1 cellular context compared by ENCODE assay signal in the genomic region with DNA sequence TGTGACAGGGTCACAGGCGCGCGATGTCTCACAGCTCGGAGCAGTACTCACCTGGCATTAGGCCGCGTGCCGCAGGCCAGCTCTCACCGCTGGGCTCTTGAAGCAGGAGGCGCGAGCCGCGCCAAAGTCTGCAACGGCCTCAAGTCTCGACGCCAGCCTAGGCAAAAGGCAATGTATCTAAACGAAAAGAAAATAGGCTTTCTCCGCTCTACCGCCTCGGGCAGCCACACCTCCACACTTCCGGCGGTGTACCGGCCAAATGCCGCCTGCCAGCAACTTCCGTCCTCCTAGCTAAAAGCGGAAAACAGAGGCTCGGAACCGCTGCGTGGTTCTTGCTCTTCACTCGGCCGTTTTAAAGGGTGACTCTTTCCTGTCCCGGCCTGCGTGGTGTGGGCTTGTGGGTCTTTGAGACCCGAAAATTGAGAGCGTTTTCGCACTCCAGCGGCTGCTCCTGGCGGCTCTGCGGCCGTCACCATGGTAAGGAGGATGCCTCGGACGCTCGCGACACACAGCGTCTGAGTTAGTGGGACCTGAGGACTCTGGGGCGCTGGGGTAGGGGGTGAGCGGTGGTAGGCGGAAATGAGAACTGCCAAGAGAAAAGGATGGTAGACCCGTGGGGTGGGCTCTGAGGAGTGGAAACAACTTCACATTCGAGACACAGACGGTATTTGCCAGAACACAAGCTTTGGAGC.
A peak's percentile ranks its signal among the peaks of the same experiment; 100 is the strongest.
TF ChIP-seq lines count a peak whose summit lies in the region.

A gene with protein sequence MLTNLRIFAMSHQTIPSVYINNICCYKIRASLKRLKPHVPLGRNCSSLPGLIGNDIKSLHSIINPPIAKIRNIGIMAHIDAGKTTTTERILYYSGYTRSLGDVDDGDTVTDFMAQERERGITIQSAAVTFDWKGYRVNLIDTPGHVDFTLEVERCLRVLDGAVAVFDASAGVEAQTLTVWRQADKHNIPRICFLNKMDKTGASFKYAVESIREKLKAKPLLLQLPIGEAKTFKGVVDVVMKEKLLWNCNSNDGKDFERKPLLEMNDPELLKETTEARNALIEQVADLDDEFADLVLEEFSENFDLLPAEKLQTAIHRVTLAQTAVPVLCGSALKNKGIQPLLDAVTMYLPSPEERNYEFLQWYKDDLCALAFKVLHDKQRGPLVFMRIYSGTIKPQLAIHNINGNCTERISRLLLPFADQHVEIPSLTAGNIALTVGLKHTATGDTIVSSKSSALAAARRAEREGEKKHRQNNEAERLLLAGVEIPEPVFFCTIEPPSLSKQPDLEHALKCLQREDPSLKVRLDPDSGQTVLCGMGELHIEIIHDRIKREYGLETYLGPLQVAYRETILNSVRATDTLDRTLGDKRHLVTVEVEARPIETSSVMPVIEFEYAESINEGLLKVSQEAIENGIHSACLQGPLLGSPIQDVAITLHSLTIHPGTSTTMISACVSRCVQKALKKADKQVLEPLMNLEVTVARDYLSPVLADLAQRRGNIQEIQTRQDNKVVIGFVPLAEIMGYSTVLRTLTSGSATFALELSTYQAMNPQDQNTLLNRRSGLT (minus strand): TSS at position 231 of the 692 bp plus-strand sequence. CDS start 3,375 bp downstream, outside the sequence.
A gene (plus strand): TSS at position 363 of the 692 bp plus-strand sequence. CDS start 112 bp downstream, at position 475.

TF ChIP-seq in neural cell, 6 proteins besides CTCF, POLR2A, EP300 and RAD21 (continued from another document):
- peak; percentile 96 for TF ChIP-seq MXI1 (conservative IDR thresholded peaks at IDR 0.05; ENCODE audit: poor library complexity, severe bottlenecking)
- TF ChIP-seq POLR2AphosphoS5 (IDR thresholded peaks at IDR 0.05), result peak; percentile 83
- TF ChIP-seq, protein P1, sequence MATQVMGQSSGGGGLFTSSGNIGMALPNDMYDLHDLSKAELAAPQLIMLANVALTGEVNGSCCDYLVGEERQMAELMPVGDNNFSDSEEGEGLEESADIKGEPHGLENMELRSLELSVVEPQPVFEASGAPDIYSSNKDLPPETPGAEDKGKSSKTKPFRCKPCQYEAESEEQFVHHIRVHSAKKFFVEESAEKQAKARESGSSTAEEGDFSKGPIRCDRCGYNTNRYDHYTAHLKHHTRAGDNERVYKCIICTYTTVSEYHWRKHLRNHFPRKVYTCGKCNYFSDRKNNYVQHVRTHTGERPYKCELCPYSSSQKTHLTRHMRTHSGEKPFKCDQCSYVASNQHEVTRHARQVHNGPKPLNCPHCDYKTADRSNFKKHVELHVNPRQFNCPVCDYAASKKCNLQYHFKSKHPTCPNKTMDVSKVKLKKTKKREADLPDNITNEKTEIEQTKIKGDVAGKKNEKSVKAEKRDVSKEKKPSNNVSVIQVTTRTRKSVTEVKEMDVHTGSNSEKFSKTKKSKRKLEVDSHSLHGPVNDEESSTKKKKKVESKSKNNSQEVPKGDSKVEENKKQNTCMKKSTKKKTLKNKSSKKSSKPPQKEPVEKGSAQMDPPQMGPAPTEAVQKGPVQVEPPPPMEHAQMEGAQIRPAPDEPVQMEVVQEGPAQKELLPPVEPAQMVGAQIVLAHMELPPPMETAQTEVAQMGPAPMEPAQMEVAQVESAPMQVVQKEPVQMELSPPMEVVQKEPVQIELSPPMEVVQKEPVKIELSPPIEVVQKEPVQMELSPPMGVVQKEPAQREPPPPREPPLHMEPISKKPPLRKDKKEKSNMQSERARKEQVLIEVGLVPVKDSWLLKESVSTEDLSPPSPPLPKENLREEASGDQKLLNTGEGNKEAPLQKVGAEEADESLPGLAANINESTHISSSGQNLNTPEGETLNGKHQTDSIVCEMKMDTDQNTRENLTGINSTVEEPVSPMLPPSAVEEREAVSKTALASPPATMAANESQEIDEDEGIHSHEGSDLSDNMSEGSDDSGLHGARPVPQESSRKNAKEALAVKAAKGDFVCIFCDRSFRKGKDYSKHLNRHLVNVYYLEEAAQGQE (IDR thresholded peaks at IDR 0.05; ENCODE audit: borderline replicate concordance), result peak; percentile 44
TF ChIP-seq in neural cell: peak in this region for 5.
